In genomic region chr3:17027344-17027743, GRCh38 we compare ENCODE assay signal across 27 cellular contexts.
DNase-seq lines count a peak whose midpoint lies in the region; ATAC-seq and TF ChIP-seq lines count a peak whose summit lies in the region.
"Had no signal": no experiment of that assay in that cellular context is flagged by ENCODE, and none has a peak within 500 bp of the region (broad histone marks: within the 10 kb centered on the region; RNA-seq: fewer than 3 reads in every experiment).

No MANE protein-coding gene starts in this region.

- H3K4me1 ChIP-seq in right lobe of liver = peaks cover 0 to 15% (median 0%) of the 10 kb centered on the region in 4 donors
- peaks cover 0 to 13% (median under 1%) of the 10 kb centered on the region in 4 donors for H3K4me1 ChIP-seq in upper lobe of left lung
- H3K4me1 ChIP-seq: sigmoid colon, thyroid gland had no signal

- H3K27me3 ChIP-seq in right lobe of liver = no peaks in the 10 kb centered on the region
- no peaks in the 10 kb centered on the region for H3K27me3 ChIP-seq in upper lobe of left lung
- H3K27me3 ChIP-seq: esophagus muscularis mucosa, sigmoid colon, SJSA1, thyroid gland had no signal

- no peaks in the 10 kb centered on the region for H3K9me3 ChIP-seq in right lobe of liver
- no peaks in the 10 kb centered on the region for H3K9me3 ChIP-seq in upper lobe of left lung
- H3K9me3 ChIP-seq: esophagus muscularis mucosa, sigmoid colon, SJSA1, thyroid gland had no signal

- H3K27ac ChIP-seq in right lobe of liver = peak overlapping the region in 2 of 3 donors; percentile 9 to 62
- no peak overlapping the region for H3K27ac ChIP-seq in upper lobe of left lung
- H3K27ac ChIP-seq: esophagus muscularis mucosa, sigmoid colon, SJSA1, thyroid gland had no signal

- no peak for DNase-seq in Right ventricle myocardium inferior (ENCODE audit: missing footprints)
- no peak for DNase-seq in cardiac septum (ENCODE audit: low spot score)
- peak; percentile 8 for DNase-seq in choroid plexus epithelial cell (ENCODE audit: low read depth)
- DNase-seq in right lobe of liver = no peak
- no peak for DNase-seq in upper lobe of left lung
- no peak for DNase-seq in cortex of kidney (lab: John Stamatoyannopoulos, UW)
- DNase-seq in central memory CD4-positive, alpha-beta T cell = no peak
- DNase-seq: activated CD4-positive, alpha-beta T cell treated with anti-CD3 and anti-CD28 coated beads for 48 hours; activated CD8-positive, alpha-beta memory T cell treated with anti-CD3 and anti-CD28 coated beads for 24 hours; activated T-cell treated with anti-CD3 and anti-CD28 coated beads for 4 hours; Calu3; caudate nucleus; DMS79 treated with DMSO at 0.1 percent for 48 hours; GDM1; NCI-H2029; NCI-H2227 treated with DMSO at 0.1 percent for 48 hours; NCI-H526 treated with DMSO at 0.1 percent for 48 hours; sigmoid colon; stimulated activated CD4-positive, alpha-beta T cell treated with anti-CD3 and anti-CD28 coated beads, Interleukin-12 subunit alpha, Interleukin-12 subunit beta, amount 100 ng/mL, for 4 hours; stimulated activated CD4-positive, alpha-beta T cell treated with anti-CD3 and anti-CD28 coated beads, Interleukin-2, amount 100 ng/mL, for 48 hours; stimulated activated naive CD8-positive, alpha-beta T cell treated with anti-CD3 and anti-CD28 coated beads, Interleukin-15, amount 100 ng/mL, for 72 hours; T1000; thyroid gland had no signal

- TF ChIP-seq POLR2A in right lobe of liver (IDR thresholded peaks at IDR 0.05) = no peak
- no peak for TF ChIP-seq POLR2A in upper lobe of left lung (IDR thresholded peaks at IDR 0.05)

- no peak for TF ChIP-seq EP300 in upper lobe of left lung (IDR thresholded peaks at IDR 0.05)

- intact Hi-C loops in Right ventricle myocardium inferior (cut with DNase I) (no loop called here), cardiac septum (cut with DNase I) (loop anchor here (10.0 kb wide), 1 partner anchor 83 kb away; no protein-coding TSS in a partner anchor), right lobe of liver (cut with DNase I) (no loop called here)

- no peaks in the 10 kb centered on the region for H3K36me3 ChIP-seq in right lobe of liver
- H3K36me3 ChIP-seq in upper lobe of left lung = no peaks in the 10 kb centered on the region
- H3K36me3 ChIP-seq: esophagus muscularis mucosa, sigmoid colon, SJSA1, thyroid gland had no signal

- TF ChIP-seq CTCF in choroid plexus epithelial cell (conservative IDR thresholded peaks at IDR 0.05; ENCODE audit: low read depth, low read length) = no peak
- TF ChIP-seq CTCF in right lobe of liver (IDR thresholded peaks at IDR 0.05) = no peak
- TF ChIP-seq CTCF in upper lobe of left lung (IDR thresholded peaks at IDR 0.05) = no peak

- WGBS in right lobe of liver (ENCODE audit: insufficient coverage, low coverage, low lambda C conversion rate, missing lambda C conversion rate) = 52% methylated on average over 2 of the region's 2 CpGs
- WGBS in upper lobe of left lung, 2 donors = 71 to 74% methylated on average over 2 of the region's 2 CpGs

- ATAC-seq in Right ventricle myocardium inferior (peak; percentile 59), right lobe of liver (peak; percentile 96 to 97 (median 96)), upper lobe of left lung (ENCODE audit: low FRiP score in 2 of 2) (peak; percentile 44 to 68), HG03378 (IDR thresholded peaks at IDR 0.05; ENCODE audit: unreplicated experiment) (no peak)
- ATAC-seq: K562; stimulated activated naive CD8-positive, alpha-beta T cell treated with anti-CD3 and anti-CD28 coated beads, Interleukin-15, amount 100 ng/mL, for 72 hours had no signal

- H3K4me3 ChIP-seq in choroid plexus epithelial cell (ENCODE audit: low read depth, low read length) = no peak overlapping the region
- peak overlapping the region in 2 of 3 donors; percentile 31 to 33 for H3K4me3 ChIP-seq in right lobe of liver
- H3K4me3 ChIP-seq in upper lobe of left lung = peak overlapping the region in 1 of 4 donors; percentile 13
- H3K4me3 ChIP-seq: esophagus muscularis mucosa, K562, sigmoid colon, SJSA1, thyroid gland had no signal

Comparison
In these comparisons a context has a peak if more than half of its experiments do, and no peak if none do; other contexts are left out.
1. H3K27ac ChIP-seq: peak in right lobe of liver (2 of 3); none in upper lobe of left lung (0 of 4).